Comparison of ENCODE assay signal across 16 cellular contexts in genomic region chr7:910931-911431, GRCh38. TPM values are rescaled to one million over a fixed set of nuclear protein-coding genes. Genes with fewer than 3 reads are reported as not detected.
DNase-seq lines count a peak whose midpoint lies in the region; ATAC-seq and TF ChIP-seq lines count a peak whose summit lies in the region.
"Had no signal": no experiment of that assay in that cellular context is flagged by ENCODE, and none has a peak within 500 bp of the region (broad histone marks: within the 10 kb centered on the region; RNA-seq: fewer than 3 reads in every experiment).

No MANE protein-coding gene starts in this region.

- H3K4me1 ChIP-seq in BLaER1 treated with 17β-estradiol and CSF1 and Interleukin-3, amounts not matched to agents 10 nM and 100 nM: peaks cover 40 to 89% (median 73%) of the 10 kb centered on the region in 10 experiments
- H3K4me1 ChIP-seq in NT2/D1 (ENCODE audit: insufficient read depth, insufficient read length) (peaks cover 25% of the 10 kb centered on the region), testis (peaks cover 9% of the 10 kb centered on the region), thyroid gland (peaks cover 7 to 19% of the 10 kb centered on the region in 2 donors)
- H3K4me1 ChIP-seq: Caco-2 had no signal

- no peak for DNase-seq in NT2/D1 (ENCODE audit: low read depth, low spot score)
- DNase-seq in dorsolateral prefrontal cortex: no peak
- no peak for DNase-seq in stimulated activated naive B cell treated with anti-CD40 and anti-IgM and Interleukin-4, amounts not matched to agents 10 μg/mL and 1 μg/mL and 100 μg/mL, for 72 hours
- no peak for DNase-seq in testis
- no peak for DNase-seq in thyroid gland
- DNase-seq: Caco-2; CD4-positive, CD25-positive, alpha-beta regulatory T cell; DMS53; GM23248; NCI-H1436 treated with DMSO at 0.1 percent for 48 hours; NCI-H2081; NCI-H510A treated with DMSO at 0.1 percent for 48 hours had no signal

- H3K4me3 ChIP-seq in BLaER1 treated with 17β-estradiol and CSF1 and Interleukin-3, amounts not matched to agents 10 nM and 100 nM: peak overlapping the region in 1 of 10 experiments; percentile 7; a peak in 1 of 20 replicates
- no peak overlapping the region for H3K4me3 ChIP-seq in NT2/D1 (ENCODE audit: insufficient read length, low read depth)
- no peak overlapping the region for H3K4me3 ChIP-seq in dorsolateral prefrontal cortex
- no peak overlapping the region for H3K4me3 ChIP-seq in testis
- H3K4me3 ChIP-seq in thyroid gland (replicated peaks in 1 of 3): no peak overlapping the region
- H3K4me3 ChIP-seq: GM23248 had no signal

- TF ChIP-seq POLR2A in testis (IDR thresholded peaks at IDR 0.05): no peak
- TF ChIP-seq POLR2A in thyroid gland (IDR thresholded peaks at IDR 0.05): no peak

- H3K4me2 ChIP-seq in BLaER1 treated with 17β-estradiol and CSF1 and Interleukin-3, amounts not matched to agents 10 nM and 100 nM: peak overlapping the region; percentile 77 to 99 (median 89)
- H3K4me2 ChIP-seq: KMS-11 had no signal

- WGBS in testis, 2 donors: 82 to 83% methylated on average over 7 to 19 of the region's 19 CpGs
- WGBS in thyroid gland, 2 donors: 82 to 87% methylated on average over 7 to 14 of the region's 19 CpGs

- H3K9me3 Mint-ChIP-seq in stimulated activated naive B cell treated with anti-CD40 and anti-IgM and Interleukin-4, amounts not matched to agents 10 μg/mL and 1 μg/mL and 100 μg/mL, for 72 hours: no peaks in the 10 kb centered on the region
- H3K9me3 Mint-ChIP-seq: CD4-positive, CD25-positive, alpha-beta regulatory T cell had no signal

- TF ChIP-seq CTCF in dorsolateral prefrontal cortex (IDR thresholded peaks at IDR 0.05 in 54 of 56, conservative IDR thresholded peaks at IDR 0.05 in 2 of 56; ENCODE audit: low read depth in 1 of 56, partially characterized antibody in 56 of 56) (no peak), testis (IDR thresholded peaks at IDR 0.05) (no peak), thyroid gland (IDR thresholded peaks at IDR 0.05) (no peak)

- peak overlapping the region; percentile 37 for H3K27ac Mint-ChIP-seq in stimulated activated naive B cell treated with anti-CD40 and anti-IgM and Interleukin-4, amounts not matched to agents 10 μg/mL and 1 μg/mL and 100 μg/mL, for 72 hours

- peaks cover 6 to 60% (median 13%) of the 10 kb centered on the region in 11 experiments; a peak in 15 of 22 replicates for H3K36me3 ChIP-seq in BLaER1 treated with 17β-estradiol and CSF1 and Interleukin-3, amounts not matched to agents 10 nM and 100 nM
- no peaks in the 10 kb centered on the region for H3K36me3 ChIP-seq in NT2/D1 (ENCODE audit: insufficient read depth, insufficient read length, low read length)
- H3K36me3 ChIP-seq in testis (ENCODE audit: low read depth, missing control alignments): no peaks in the 10 kb centered on the region
- no peaks in the 10 kb centered on the region for H3K36me3 ChIP-seq in thyroid gland

- peaks cover 0 to 10% (median 0%) of the 10 kb centered on the region in 11 experiments; a peak in 1 of 22 replicates for H3K9me3 ChIP-seq in BLaER1 treated with 17β-estradiol and CSF1 and Interleukin-3, amounts not matched to agents 10 nM and 100 nM (replicated peaks in 1 of 11)
- H3K9me3 ChIP-seq in NT2/D1 (ENCODE audit: insufficient read depth, low read length) (no peaks in the 10 kb centered on the region), testis (no peaks in the 10 kb centered on the region), thyroid gland (no peaks in the 10 kb centered on the region)
- H3K9me3 ChIP-seq: Caco-2 had no signal

- intact Hi-C loops in dorsolateral prefrontal cortex (cut with DNase I): loop anchor here in 1 of 2 donors (1.0 kb wide), 1 partner anchor 42 kb away; no protein-coding TSS in a partner anchor
- intact Hi-C loops in testis (cut with DNase I; ENCODE audit: low total_unique reads): no loop called here
- intact Hi-C loops in thyroid gland (cut with DNase I): loop anchor here (5.0 kb wide), 1 partner anchor 41 kb away; the partner anchor contains the start of gene ADAP1

- H3K9ac ChIP-seq in BLaER1 treated with 17β-estradiol and CSF1 and Interleukin-3, amounts not matched to agents 10 nM and 100 nM: peak overlapping the region in 7 of 11 experiments; percentile 19 to 54 (median 31); a peak in 6 of 22 replicates
- peak overlapping the region; percentile 21 for H3K9ac ChIP-seq in NT2/D1 (ENCODE audit: insufficient read length, low read depth)
- H3K9ac ChIP-seq: GM23248, KMS-11 had no signal

- peaks cover 15% of the 10 kb centered on the region in 2 donors for H3K4me1 Mint-ChIP-seq in stimulated activated naive B cell treated with anti-CD40 and anti-IgM and Interleukin-4, amounts not matched to agents 10 μg/mL and 1 μg/mL and 100 μg/mL, for 72 hours

- peaks cover 11 to 65% (median 37%) of the 10 kb centered on the region in 11 experiments; a peak in 21 of 22 replicates for H4K20me1 ChIP-seq in BLaER1 treated with 17β-estradiol and CSF1 and Interleukin-3, amounts not matched to agents 10 nM and 100 nM

- no peaks in the 10 kb centered on the region for H3K27me3 Mint-ChIP-seq in stimulated activated naive B cell treated with anti-CD40 and anti-IgM and Interleukin-4, amounts not matched to agents 10 μg/mL and 1 μg/mL and 100 μg/mL, for 72 hours

- H3K27me3 ChIP-seq in BLaER1 treated with 17β-estradiol and CSF1 and Interleukin-3, amounts not matched to agents 10 nM and 100 nM: peaks cover under 1 to 37% (median 21%) of the 10 kb centered on the region in 11 experiments; a peak in 21 of 22 replicates
- H3K27me3 ChIP-seq in NT2/D1 (ENCODE audit: insufficient read depth, insufficient read length) (peaks cover 24% of the 10 kb centered on the region), dorsolateral prefrontal cortex (no peaks in the 10 kb centered on the region), testis (no peaks in the 10 kb centered on the region), thyroid gland (no peaks in the 10 kb centered on the region)

- no peak for ATAC-seq in stimulated activated naive B cell treated with anti-CD40 and anti-IgM and Interleukin-4, amounts not matched to agents 10 μg/mL and 1 μg/mL and 100 μg/mL, for 72 hours (replicated peaks)
- no peak for ATAC-seq in HG03520 (IDR thresholded peaks at IDR 0.05; ENCODE audit: unreplicated experiment)
- ATAC-seq: HepG2 had no signal

- peaks cover 3 to 13% of the 10 kb centered on the region in 2 donors for H3K36me3 Mint-ChIP-seq in stimulated activated naive B cell treated with anti-CD40 and anti-IgM and Interleukin-4, amounts not matched to agents 10 μg/mL and 1 μg/mL and 100 μg/mL, for 72 hours
- H3K36me3 Mint-ChIP-seq: CD4-positive, CD25-positive, alpha-beta regulatory T cell had no signal

- no peak overlapping the region for H3K4me3 Mint-ChIP-seq in stimulated activated naive B cell treated with anti-CD40 and anti-IgM and Interleukin-4, amounts not matched to agents 10 μg/mL and 1 μg/mL and 100 μg/mL, for 72 hours

- peak overlapping the region in 8 of 11 experiments; percentile 19 to 78 (median 46); a peak in 11 of 22 replicates for H3K27ac ChIP-seq in BLaER1 treated with 17β-estradiol and CSF1 and Interleukin-3, amounts not matched to agents 10 nM and 100 nM
- H3K27ac ChIP-seq in dorsolateral prefrontal cortex: peak overlapping the region; percentile 49 to 100 (median 97)
- no peak overlapping the region for H3K27ac ChIP-seq in testis
- H3K27ac ChIP-seq in thyroid gland: no peak overlapping the region
- H3K27ac ChIP-seq: GM23248, KMS-11 had no signal

RNA-seq across cellular contexts. Expression of gene GET4, which starts 34.6 kb away (rescaled TPM):
- total RNA-seq in dorsolateral prefrontal cortex: 10 to 100 TPM; 25.4 to 54.1 (median 40.7) TPM
- 100 to 1,000 TPM; 128 to 141 TPM for total RNA-seq in testis
- 89.0 TPM for polyA plus RNA-seq in testis (ENCODE audit: insufficient read depth, low read depth, low replicate concordance)
- 10 to 100 TPM; 29.2 to 38.7 (median 34.3) TPM for total RNA-seq in thyroid gland

RNA-seq across cellular contexts. Expression of gene ADAP1, which starts 43.5 kb away (rescaled TPM):
- total RNA-seq in dorsolateral prefrontal cortex (100 to 1,000 TPM in 118 of 120 experiments, 10 to 100 TPM in 2; 97.0 to 199 (median 136) TPM), testis (10 to 100 TPM in 1 of 2 donors, 1 to 10 TPM in 1; 6.1 to 10.9 TPM), thyroid gland (10 to 100 TPM; 11.7 to 29.9 (median 23.4) TPM)
- polyA plus RNA-seq in testis (ENCODE audit: insufficient read depth, low read depth, low replicate concordance): 2.4 TPM

Comparison
In these comparisons a context has a peak if more than half of its experiments do, and no peak if none do; other contexts are left out.
1. H3K27ac ChIP-seq: peak in BLaER1 treated with 17β-estradiol and CSF1 and Interleukin-3, amounts not matched to agents 10 nM and 100 nM (8 of 11) and dorsolateral prefrontal cortex (59 of 59); none in testis (0 of 2) and thyroid gland (0 of 3).